ENCODE assay signal across 1 cellular context in genomic region chr13:102800145-102801041, GRCh38.
TF ChIP-seq lines count a peak whose summit lies in the region.

No MANE protein-coding gene starts in this region.

TF ChIP-seq in neural cell, 6 proteins besides CTCF, POLR2A, EP300 and RAD21 (continued from another document):
- TF ChIP-seq EZH2 (IDR thresholded peaks at IDR 0.05; ENCODE audit: borderline replicate concordance, insufficient read depth, low read length, poor library complexity, severe bottlenecking) (no peak), TAF1 (IDR thresholded peaks at IDR 0.05; ENCODE audit: low read depth) (no peak), MXI1 (conservative IDR thresholded peaks at IDR 0.05; ENCODE audit: poor library complexity, severe bottlenecking) (peak; percentile 33), SMC3 (conservative IDR thresholded peaks at IDR 0.05; ENCODE audit: poor library complexity) (peak; percentile 71), POLR2AphosphoS5 (IDR thresholded peaks at IDR 0.05) (peak; percentile 20)
